Comparison of ENCODE assay signal across 33 cellular contexts in genomic region chr4:79034544-79034943, GRCh38.
DNase-seq lines count a peak whose midpoint lies in the region; ATAC-seq, FAIRE-seq and TF ChIP-seq lines count a peak whose summit lies in the region.
"Had no signal": no experiment of that assay in that cellular context is flagged by ENCODE, and none has a peak within 500 bp of the region (broad histone marks: within the 10 kb centered on the region; RNA-seq: fewer than 3 reads in every experiment).

No MANE protein-coding gene starts in this region.

- no peak overlapping the region for H3K14ac ChIP-seq in IMR-90 (replicated peaks; ENCODE audit: low read depth, low read length)

- H2BK5ac ChIP-seq in IMR-90 (ENCODE audit: low read depth, low read length, poor library complexity, severe bottlenecking) = no peak overlapping the region

- H3K18ac ChIP-seq in IMR-90 (ENCODE audit: low read depth, low read length) = no peak overlapping the region

- ATAC-seq in IMR-90 (ENCODE audit: low read depth) (no peak), K562 (no peak), HG02798 (IDR thresholded peaks at IDR 0.05; ENCODE audit: poor library complexity, unreplicated experiment) (no peak), GM21737 (IDR thresholded peaks at IDR 0.05; ENCODE audit: unreplicated experiment) (no peak)
- ATAC-seq: A549; CD8-positive, alpha-beta T cell had no signal

- FAIRE-seq in K562 (lab: Jason Lieb, UNC) (no peak), frontal cortex (lab: Jason Lieb, UNC) (peak; percentile 58)
- FAIRE-seq: A204.1, A549, D721Med had no signal

- H3K9ac ChIP-seq in IMR-90 (ENCODE audit: low read depth, low read length) (no peak overlapping the region), K562 (ENCODE audit: insufficient read depth in 1 of 2, low read depth in 2 of 2, low read length in 2 of 2) (no peak overlapping the region)
- H3K9ac ChIP-seq: BLaER1; BLaER1 treated with 17β-estradiol and CSF1 and Interleukin-3, amounts not matched to agents 10 nM and 100 nM had no signal

- no peak for TF ChIP-seq RAD21 in IMR-90 (IDR thresholded peaks at IDR 0.05; ENCODE audit: low read length)
- no peak for TF ChIP-seq RAD21 in K562 (CRISPR knock-in tag; conservative IDR thresholded peaks at IDR 0.05 in 1 of 2, IDR thresholded peaks at IDR 0.05 in 1 of 2)

- H2AK9ac ChIP-seq in IMR-90 (replicated peaks; ENCODE audit: low read depth, low read length, poor library complexity) = no peak overlapping the region

- no peaks in the 10 kb centered on the region for H3K4me1 ChIP-seq in IMR-90 (ENCODE audit: control insufficient read depth, insufficient read depth, low read length)
- H3K4me1 ChIP-seq in K562 (replicated peaks in 1 of 2; ENCODE audit: control insufficient read depth in 2 of 2, insufficient read depth in 2 of 2, low read length in 2 of 2) = no peaks in the 10 kb centered on the region
- H3K4me1 ChIP-seq: A549; BE2C; BLaER1; BLaER1 treated with 17β-estradiol and CSF1 and Interleukin-3, amounts not matched to agents 10 nM and 100 nM; Caco-2 had no signal

- no CpG with 5 or more reads among the region's 2 CpGs for WGBS in IMR-90 (ENCODE audit: extremely low coverage in 2 of 2, insufficient read length in 1 of 2), 2 experiments
- 25% methylated on average over 2 of the region's 2 CpGs for WGBS in K562 (ENCODE audit: insufficient coverage, low coverage, missing lambda C conversion rate)

- BruUV-seq in IMR-90 (replicated peaks; lab: Mats Ljungman, UMichigan) (no TSS peak), K562 (replicated peaks; lab: Mats Ljungman, UMichigan) (no TSS peak)

- no peak overlapping the region for H4K91ac ChIP-seq in IMR-90 (ENCODE audit: insufficient read depth, low read depth, low read length)

- in situ Hi-C loops in IMR-90 (cut with MboI; ENCODE audit: low sequenced_read_pairs) (loop anchor here (25.0 kb wide), 1 partner anchor 1178 kb away; no protein-coding TSS in a partner anchor), K562 (cut with MboI) (no loop called here)

- TF ChIP-seq EP300 in K562 (IDR thresholded peaks at IDR 0.05; ENCODE audit: low read length) = no peak

- no peak overlapping the region for H2AK5ac ChIP-seq in IMR-90 (ENCODE audit: low read depth, low read length)

- H3K4ac ChIP-seq in IMR-90 (ENCODE audit: low read depth, low read length) = no peak overlapping the region

- H3K27ac ChIP-seq in IMR-90 (ENCODE audit: insufficient read depth, low read length) (no peak overlapping the region), K562 (ENCODE audit: extremely low read depth, low read depth, low read length) (no peak overlapping the region)
- H3K27ac ChIP-seq: 22Rv1; A549; BLaER1; BLaER1 treated with 17β-estradiol and CSF1 and Interleukin-3, amounts not matched to agents 10 nM and 100 nM; C4-2B had no signal

- H3K4me3 ChIP-seq in IMR-90 (ENCODE audit: insufficient read depth, low read depth, low read length) (no peak overlapping the region), K562 (no peak overlapping the region)
- H3K4me3 ChIP-seq: A549; BLaER1; BLaER1 treated with 17β-estradiol and CSF1 and Interleukin-3, amounts not matched to agents 10 nM and 100 nM had no signal

- no peak overlapping the region for H4K8ac ChIP-seq in IMR-90 (ENCODE audit: low read depth in 2 of 2, low read length in 2 of 2)

- H2BK120ac ChIP-seq in IMR-90 (ENCODE audit: low read depth, low read length) = no peak overlapping the region

- no peak overlapping the region for H3K4me2 ChIP-seq in IMR-90 (ENCODE audit: low read depth, low read length)
- no peak overlapping the region for H3K4me2 ChIP-seq in K562 (ENCODE audit: insufficient read depth, low read length)
- H3K4me2 ChIP-seq: A549; BLaER1; BLaER1 treated with 17β-estradiol and CSF1 and Interleukin-3, amounts not matched to agents 10 nM and 100 nM had no signal

- no peaks in the 10 kb centered on the region for H3K79me2 ChIP-seq in K562 (ENCODE audit: control insufficient read depth, insufficient read depth, low read length)

- H3K36me3 ChIP-seq in IMR-90 (ENCODE audit: control insufficient read depth, insufficient read depth, low read length) (no peaks in the 10 kb centered on the region), K562 (ENCODE audit: control insufficient read depth, insufficient read depth, low read length) (no peaks in the 10 kb centered on the region)
- H3K36me3 ChIP-seq: BE2C; BLaER1; BLaER1 treated with 17β-estradiol and CSF1 and Interleukin-3, amounts not matched to agents 10 nM and 100 nM had no signal

- no peaks in the 10 kb centered on the region for H3K79me1 ChIP-seq in IMR-90 (ENCODE audit: low read depth in 1 of 2, low read length in 2 of 2)

- H4K5ac ChIP-seq in IMR-90 (ENCODE audit: low read depth, low read length) = no peak overlapping the region

- no peak overlapping the region for H2AFZ ChIP-seq in IMR-90 (replicated peaks; ENCODE audit: low read length, poor library complexity)
- H2AFZ ChIP-seq in K562 (ENCODE audit: low read depth, low read length) = no peak overlapping the region

- H3K9me1 ChIP-seq in IMR-90 (ENCODE audit: insufficient read depth, low read length) (no peaks in the 10 kb centered on the region), K562 (ENCODE audit: control insufficient read depth, insufficient read depth, low read length) (no peaks in the 10 kb centered on the region)

- CTCF ChIA-PET in IMR-90 (lab: Yijun Ruan, JAX) = interaction anchor here (0.7 kb wide), 1 partner anchor 8 kb away, joined by 3 read pairs; no protein-coding TSS in a partner anchor
- CTCF ChIA-PET in K562 (lab: Yijun Ruan, JAX; ENCODE audit: low intra/inter-chr PET ratio) = no interaction called here

- H3K27me3 ChIP-seq in IMR-90 (ENCODE audit: control insufficient read depth, insufficient read depth, low read length) (no peaks in the 10 kb centered on the region), K562 (ENCODE audit: control insufficient read depth in 2 of 2, insufficient read depth in 2 of 2, low read length in 2 of 2) (no peaks in the 10 kb centered on the region)
- H3K27me3 ChIP-seq: BE2C; BLaER1; BLaER1 treated with 17β-estradiol and CSF1 and Interleukin-3, amounts not matched to agents 10 nM and 100 nM had no signal

- TF ChIP-seq CTCF in IMR-90 (conservative IDR thresholded peaks at IDR 0.05; ENCODE audit: low read depth, low read length) (no peak), K562 (IDR thresholded peaks at IDR 0.05 in 2 of 3, conservative IDR thresholded peaks at IDR 0.05 in 1 of 3; ENCODE audit: insufficient read depth in 2 of 3, low read depth in 1 of 3, low read length in 3 of 3) (no peak)

- H2BK15ac ChIP-seq in IMR-90 (ENCODE audit: low read depth, low read length) = no peak overlapping the region

- H3K9me3 ChIP-seq in IMR-90 (ENCODE audit: control insufficient read depth, insufficient read depth, low read length) (no peaks in the 10 kb centered on the region), K562 (replicated peaks; ENCODE audit: control insufficient read depth, insufficient read depth, low read depth, low read length) (no peaks in the 10 kb centered on the region)
- H3K9me3 ChIP-seq: A549; BE2C; BLaER1; BLaER1 treated with 17β-estradiol and CSF1 and Interleukin-3, amounts not matched to agents 10 nM and 100 nM; Caco-2 had no signal

- TF ChIP-seq POLR2A in IMR-90 (IDR thresholded peaks at IDR 0.05; ENCODE audit: low read depth, low read length) (no peak), K562 (conservative IDR thresholded peaks at IDR 0.05) (no peak)

- no peak overlapping the region for H2BK20ac ChIP-seq in IMR-90 (ENCODE audit: low read depth, low read length)

- POLR2A ChIA-PET in IMR-90 (lab: Charles Lee; ENCODE audit: unreplicated experiment) (no interaction called here), K562 (lab: Yijun Ruan, JAX) (no interaction called here)

- H4K20me1 ChIP-seq in IMR-90 (ENCODE audit: insufficient read depth, low read length) (no peaks in the 10 kb centered on the region), K562 (replicated peaks; ENCODE audit: control insufficient read depth, insufficient read depth, low read length) (no peaks in the 10 kb centered on the region)
- H4K20me1 ChIP-seq: BLaER1; BLaER1 treated with 17β-estradiol and CSF1 and Interleukin-3, amounts not matched to agents 10 nM and 100 nM had no signal

- no peak overlapping the region for H3K56ac ChIP-seq in IMR-90 (ENCODE audit: extremely low read depth, insufficient read depth, low read length)

- DNase-seq in IMR-90 = no peak
- no peak for DNase-seq in K562 (ENCODE audit: extremely low read depth in 1 of 4, low spot score in 3 of 4)
- no peak for DNase-seq in frontal cortex (ENCODE audit: low spot score in 2 of 2)
- no peak for DNase-seq in middle frontal gyrus (ENCODE audit: extremely low spot score, low spot score)
- DNase-seq: 8988T; ACHN; AML-193; BE2C; C1 segment of cervical spinal cord; Caco-2; Calu3; CD4-positive, alpha-beta memory T cell; CD4-positive, alpha-beta T cell; CD4-positive, CD25-positive, alpha-beta regulatory T cell; CD8-positive, alpha-beta memory T cell; CD8-positive, alpha-beta T cell; COR-L47; DMS 273 treated with DMSO at 0.1 percent for 48 hours; DMS153; DMS53; DMS79; DMS79 treated with DMSO at 0.1 percent for 48 hours; DND-41; EL had no signal

- H3K23ac ChIP-seq in IMR-90 (ENCODE audit: low read depth, low read length) = no peak overlapping the region

- dilution Hi-C loops in IMR-90 (cut with HindIII; ENCODE audit: low sequenced_read_pairs, unreplicated experiment) = no loop called here

- intact Hi-C loops in IMR-90 (cut with micrococcal nuclease) (no loop called here), K562 (cut with micrococcal nuclease) (no loop called here)

TF ChIP-seq in IMR-90, 13 proteins besides CTCF, POLR2A, EP300 and RAD21 (continues in another document):
- TF ChIP-seq FOS (IDR thresholded peaks at IDR 0.05; ENCODE audit: low read depth, low read length) = no peak
- TF ChIP-seq NFE2L2 (IDR thresholded peaks at IDR 0.05; ENCODE audit: low read depth, low read length) = no peak
- TF ChIP-seq BHLHE40 (IDR thresholded peaks at IDR 0.05; ENCODE audit: low read depth, low read length) = no peak

TF ChIP-seq in K562, 482 proteins besides CTCF, POLR2A, EP300 and RAD21:
- TF ChIP-seq CEBPB (tag; IDR thresholded peaks at IDR 0.05) = peak; percentile 38; the same call in 1 of the 2 replicates
- no peak for TF ChIP-seq IRF1 (CRISPR knock-in tag; IDR thresholded peaks at IDR 0.05; ENCODE audit: borderline replicate concordance)
- no peak for TF ChIP-seq ZNF507 (tag; conservative IDR thresholded peaks at IDR 0.05)
- TF ChIP-seq CEBPG (CRISPR knock-in tag; IDR thresholded peaks at IDR 0.05) = no peak
- peak in 1 of 2 experiments; percentile 85; a peak in 2 of 4 replicates for TF ChIP-seq CEBPG (tag; conservative IDR thresholded peaks at IDR 0.05 in 1 of 2, IDR thresholded peaks at IDR 0.05 in 1 of 2)
TF ChIP-seq in K562: peak in this region for 2.
